In the genomic region with DNA sequence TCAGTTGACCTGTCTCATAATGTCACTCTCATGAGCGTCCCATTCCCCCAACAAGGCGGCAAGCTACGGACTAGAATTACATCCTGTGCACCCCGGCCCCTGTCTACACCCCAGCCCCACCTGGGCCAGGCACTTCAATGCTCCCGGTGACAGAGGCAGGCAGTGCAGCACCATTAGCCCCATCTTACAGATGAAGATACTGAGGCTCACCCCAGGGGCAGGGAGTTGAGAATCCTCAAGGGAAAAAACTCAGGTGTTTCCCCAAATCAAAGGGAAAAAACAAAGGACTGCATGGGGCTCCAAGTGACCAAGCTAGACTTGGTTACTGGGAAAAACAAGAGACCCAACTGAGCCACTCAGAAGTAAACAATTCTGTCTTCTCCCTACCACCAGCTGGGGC, we compare ENCODE assay signal across 20 cellular contexts.
"Had no signal": no experiment of that assay in that cellular context is flagged by ENCODE, and none has a peak within 500 bp of the region (broad histone marks: within the 10 kb centered on the region; RNA-seq: fewer than 3 reads in every experiment).

No MANE protein-coding gene starts in this region.

- DNase-seq: activated CD4-positive, alpha-beta T cell treated with anti-CD3 and anti-CD28 coated beads for 36 hours; activated CD8-positive, alpha-beta memory T cell treated with anti-CD3 and anti-CD28 coated beads, Interleukin-2, amount 50 U/mL, for 48 hours; activated CD8-positive, alpha-beta T cell treated with anti-CD3 and anti-CD28 coated beads, Interleukin-2, amount 10 ng/mL, durations not matched to agents 7 days and 5 days; activated naive CD4-positive, alpha-beta T cell treated with anti-CD3 and anti-CD28 coated beads, Interleukin-2, amount 50 U/mL, for 16 hours; activated naive CD8-positive, alpha-beta T cell treated with anti-CD3 and anti-CD28 coated beads, Interleukin-2, amount 10 ng/mL, durations not matched to agents 7 days and 5 days; activated T-cell treated with anti-CD3 and anti-CD28 coated beads, Interleukin-2, amount 50 U/mL, for 1 hour; aorta; central memory CD4-positive, alpha-beta T cell; NCI-H1105 treated with DMSO at 0.1 percent for 48 hours; NCI-H187; NCI-H2081; NCI-H510A treated with DMSO at 0.1 percent for 48 hours; NK-92 treated with Interleukin-12 subunit alpha and Interleukin-12 subunit beta, amount 100 ng/mL, for 24 hours; T-cell; T-helper 2 cell; T1000 had no signal

- H3K9me3 Mint-ChIP-seq: activated naive CD8-positive, alpha-beta T cell treated with anti-CD3 and anti-CD28 coated beads, Interleukin-2, amount 10 ng/mL, durations not matched to agents 7 days and 5 days; T-cell had no signal

- H3K36me3 Mint-ChIP-seq: activated naive CD8-positive, alpha-beta T cell treated with anti-CD3 and anti-CD28 coated beads, Interleukin-2, amount 10 ng/mL, durations not matched to agents 7 days and 5 days; T-cell had no signal

- H3K4me3 ChIP-seq: SK-N-MC had no signal

- H3K27ac Mint-ChIP-seq: activated CD4-positive, alpha-beta T cell treated with anti-CD3 and anti-CD28 coated beads for 36 hours; activated CD8-positive, alpha-beta T cell treated with anti-CD3 and anti-CD28 coated beads, Interleukin-2, amount 10 ng/mL, durations not matched to agents 7 days and 5 days; activated naive CD8-positive, alpha-beta T cell treated with anti-CD3 and anti-CD28 coated beads, Interleukin-2, amount 10 ng/mL, durations not matched to agents 7 days and 5 days; T-cell had no signal

- ATAC-seq: activated CD4-positive, alpha-beta T cell treated with anti-CD3 and anti-CD28 coated beads for 36 hours; activated CD8-positive, alpha-beta T cell treated with anti-CD3 and anti-CD28 coated beads, Interleukin-2, amount 10 ng/mL, durations not matched to agents 7 days and 5 days; Right ventricle myocardium inferior; T-cell had no signal

- FAIRE-seq: bronchial epithelial cell had no signal

- H3K27ac ChIP-seq: SK-N-MC, VCaP had no signal

- H3K4me3 Mint-ChIP-seq: activated CD4-positive, alpha-beta T cell treated with anti-CD3 and anti-CD28 coated beads for 36 hours; activated CD8-positive, alpha-beta T cell treated with anti-CD3 and anti-CD28 coated beads, Interleukin-2, amount 10 ng/mL, durations not matched to agents 7 days and 5 days; activated naive CD8-positive, alpha-beta T cell treated with anti-CD3 and anti-CD28 coated beads, Interleukin-2, amount 10 ng/mL, durations not matched to agents 7 days and 5 days; T-cell had no signal
